ENCODE assay signal across 1 cellular context in the genomic region with DNA sequence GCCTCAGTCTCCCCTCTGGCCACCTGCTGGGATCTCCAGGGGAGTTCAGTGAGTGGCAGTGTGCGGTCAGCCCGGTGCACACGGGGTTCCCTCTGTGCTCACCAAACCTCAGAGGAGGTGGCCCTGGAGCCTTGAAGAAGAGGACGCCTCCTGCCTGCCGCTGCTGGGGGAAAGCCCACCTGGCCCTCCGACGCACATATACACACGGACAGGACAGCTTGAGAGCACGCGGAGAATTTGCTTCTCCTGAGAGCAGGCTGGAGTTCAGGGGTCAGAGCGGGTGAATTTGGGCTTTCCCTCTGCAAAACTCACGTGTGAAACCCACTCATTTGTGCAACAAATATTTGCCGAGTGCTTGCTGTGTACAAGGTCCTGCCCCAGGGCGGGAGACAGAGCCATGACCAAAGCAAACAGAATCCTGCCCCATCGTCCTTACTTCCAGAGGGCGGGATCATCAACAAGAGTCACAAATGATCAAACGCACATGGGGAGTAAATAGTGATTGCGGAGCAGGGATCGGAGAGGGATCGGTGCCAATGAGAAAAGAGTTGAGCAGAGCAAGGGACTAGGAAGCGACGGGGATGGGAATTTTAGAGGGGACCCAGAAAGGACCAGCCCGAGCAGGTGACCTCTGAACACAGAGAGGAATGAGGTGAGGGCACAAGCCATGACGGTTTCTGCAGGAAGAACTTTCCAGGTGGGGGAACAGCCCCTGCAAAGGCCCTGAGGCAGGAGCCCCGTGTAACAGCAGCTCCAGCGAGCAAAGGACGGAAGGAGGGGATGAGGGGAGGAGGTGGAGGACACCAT.
TF ChIP-seq lines count a peak whose summit lies in the region.

No MANE protein-coding gene starts in this region.

TF ChIP-seq in HepG2, 621 proteins besides CTCF, POLR2A, EP300 and RAD21 (continued from another document and continues in another):
- 0 out of 2 replicates have a peak, but pooled peaks have one; percentile 74 for TF ChIP-seq TRIM24 (CRISPR knock-in tag; IDR thresholded peaks at IDR 0.05)
- TF ChIP-seq, protein P1, sequence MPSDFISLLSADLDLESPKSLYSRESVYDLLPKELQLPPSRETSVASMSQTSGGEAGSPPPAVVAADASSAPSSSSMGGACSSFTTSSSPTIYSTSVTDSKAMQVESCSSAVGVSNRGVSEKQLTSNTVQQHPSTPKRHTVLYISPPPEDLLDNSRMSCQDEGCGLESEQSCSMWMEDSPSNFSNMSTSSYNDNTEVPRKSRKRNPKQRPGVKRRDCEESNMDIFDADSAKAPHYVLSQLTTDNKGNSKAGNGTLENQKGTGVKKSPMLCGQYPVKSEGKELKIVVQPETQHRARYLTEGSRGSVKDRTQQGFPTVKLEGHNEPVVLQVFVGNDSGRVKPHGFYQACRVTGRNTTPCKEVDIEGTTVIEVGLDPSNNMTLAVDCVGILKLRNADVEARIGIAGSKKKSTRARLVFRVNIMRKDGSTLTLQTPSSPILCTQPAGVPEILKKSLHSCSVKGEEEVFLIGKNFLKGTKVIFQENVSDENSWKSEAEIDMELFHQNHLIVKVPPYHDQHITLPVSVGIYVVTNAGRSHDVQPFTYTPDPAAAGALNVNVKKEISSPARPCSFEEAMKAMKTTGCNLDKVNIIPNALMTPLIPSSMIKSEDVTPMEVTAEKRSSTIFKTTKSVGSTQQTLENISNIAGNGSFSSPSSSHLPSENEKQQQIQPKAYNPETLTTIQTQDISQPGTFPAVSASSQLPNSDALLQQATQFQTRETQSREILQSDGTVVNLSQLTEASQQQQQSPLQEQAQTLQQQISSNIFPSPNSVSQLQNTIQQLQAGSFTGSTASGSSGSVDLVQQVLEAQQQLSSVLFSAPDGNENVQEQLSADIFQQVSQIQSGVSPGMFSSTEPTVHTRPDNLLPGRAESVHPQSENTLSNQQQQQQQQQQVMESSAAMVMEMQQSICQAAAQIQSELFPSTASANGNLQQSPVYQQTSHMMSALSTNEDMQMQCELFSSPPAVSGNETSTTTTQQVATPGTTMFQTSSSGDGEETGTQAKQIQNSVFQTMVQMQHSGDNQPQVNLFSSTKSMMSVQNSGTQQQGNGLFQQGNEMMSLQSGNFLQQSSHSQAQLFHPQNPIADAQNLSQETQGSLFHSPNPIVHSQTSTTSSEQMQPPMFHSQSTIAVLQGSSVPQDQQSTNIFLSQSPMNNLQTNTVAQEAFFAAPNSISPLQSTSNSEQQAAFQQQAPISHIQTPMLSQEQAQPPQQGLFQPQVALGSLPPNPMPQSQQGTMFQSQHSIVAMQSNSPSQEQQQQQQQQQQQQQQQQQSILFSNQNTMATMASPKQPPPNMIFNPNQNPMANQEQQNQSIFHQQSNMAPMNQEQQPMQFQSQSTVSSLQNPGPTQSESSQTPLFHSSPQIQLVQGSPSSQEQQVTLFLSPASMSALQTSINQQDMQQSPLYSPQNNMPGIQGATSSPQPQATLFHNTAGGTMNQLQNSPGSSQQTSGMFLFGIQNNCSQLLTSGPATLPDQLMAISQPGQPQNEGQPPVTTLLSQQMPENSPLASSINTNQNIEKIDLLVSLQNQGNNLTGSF (CRISPR knock-in tag; IDR thresholded peaks at IDR 0.05): no peak
- no peak for TF ChIP-seq SIN3A (IDR thresholded peaks at IDR 0.05; ENCODE audit: borderline replicate concordance, low read depth, low read length)
- TF ChIP-seq SNAPC2 (CRISPR knock-in tag; IDR thresholded peaks at IDR 0.05): 0 out of 2 replicates have a peak, but pooled peaks have one; percentile 55
- TF ChIP-seq SP2 (CRISPR knock-in tag; IDR thresholded peaks at IDR 0.05): no peak
- TF ChIP-seq, protein P2, sequence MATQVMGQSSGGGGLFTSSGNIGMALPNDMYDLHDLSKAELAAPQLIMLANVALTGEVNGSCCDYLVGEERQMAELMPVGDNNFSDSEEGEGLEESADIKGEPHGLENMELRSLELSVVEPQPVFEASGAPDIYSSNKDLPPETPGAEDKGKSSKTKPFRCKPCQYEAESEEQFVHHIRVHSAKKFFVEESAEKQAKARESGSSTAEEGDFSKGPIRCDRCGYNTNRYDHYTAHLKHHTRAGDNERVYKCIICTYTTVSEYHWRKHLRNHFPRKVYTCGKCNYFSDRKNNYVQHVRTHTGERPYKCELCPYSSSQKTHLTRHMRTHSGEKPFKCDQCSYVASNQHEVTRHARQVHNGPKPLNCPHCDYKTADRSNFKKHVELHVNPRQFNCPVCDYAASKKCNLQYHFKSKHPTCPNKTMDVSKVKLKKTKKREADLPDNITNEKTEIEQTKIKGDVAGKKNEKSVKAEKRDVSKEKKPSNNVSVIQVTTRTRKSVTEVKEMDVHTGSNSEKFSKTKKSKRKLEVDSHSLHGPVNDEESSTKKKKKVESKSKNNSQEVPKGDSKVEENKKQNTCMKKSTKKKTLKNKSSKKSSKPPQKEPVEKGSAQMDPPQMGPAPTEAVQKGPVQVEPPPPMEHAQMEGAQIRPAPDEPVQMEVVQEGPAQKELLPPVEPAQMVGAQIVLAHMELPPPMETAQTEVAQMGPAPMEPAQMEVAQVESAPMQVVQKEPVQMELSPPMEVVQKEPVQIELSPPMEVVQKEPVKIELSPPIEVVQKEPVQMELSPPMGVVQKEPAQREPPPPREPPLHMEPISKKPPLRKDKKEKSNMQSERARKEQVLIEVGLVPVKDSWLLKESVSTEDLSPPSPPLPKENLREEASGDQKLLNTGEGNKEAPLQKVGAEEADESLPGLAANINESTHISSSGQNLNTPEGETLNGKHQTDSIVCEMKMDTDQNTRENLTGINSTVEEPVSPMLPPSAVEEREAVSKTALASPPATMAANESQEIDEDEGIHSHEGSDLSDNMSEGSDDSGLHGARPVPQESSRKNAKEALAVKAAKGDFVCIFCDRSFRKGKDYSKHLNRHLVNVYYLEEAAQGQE (IDR thresholded peaks at IDR 0.05; ENCODE audit: borderline replicate concordance in 1 of 2, low read depth in 1 of 2, low read length in 2 of 2): no peak; a peak in 2 of 4 replicates
- no peak for TF ChIP-seq TAF15 (IDR thresholded peaks at IDR 0.05; ENCODE audit: low read depth, low read length, poor library complexity, severe bottlenecking)
- TF ChIP-seq ATAD3A (CRISPR knock-in tag; IDR thresholded peaks at IDR 0.05): no peak
- TF ChIP-seq NFKB2 (CRISPR knock-in tag; IDR thresholded peaks at IDR 0.05; ENCODE audit: borderline replicate concordance): no peak
- peak; percentile 60; the same call in 1 of the 2 replicates for TF ChIP-seq ZMYM2 (CRISPR knock-in tag; IDR thresholded peaks at IDR 0.05)
- no peak; the same call in 1 of the 2 replicates for TF ChIP-seq ZSCAN31 (CRISPR knock-in tag; IDR thresholded peaks at IDR 0.05; ENCODE audit: low read depth)
- no peak for TF ChIP-seq ZNF572 (CRISPR knock-in tag; IDR thresholded peaks at IDR 0.05)
- TF ChIP-seq MBD4 (IDR thresholded peaks at IDR 0.05; ENCODE audit: borderline replicate concordance, low read length): no peak
- TF ChIP-seq, protein P3, sequence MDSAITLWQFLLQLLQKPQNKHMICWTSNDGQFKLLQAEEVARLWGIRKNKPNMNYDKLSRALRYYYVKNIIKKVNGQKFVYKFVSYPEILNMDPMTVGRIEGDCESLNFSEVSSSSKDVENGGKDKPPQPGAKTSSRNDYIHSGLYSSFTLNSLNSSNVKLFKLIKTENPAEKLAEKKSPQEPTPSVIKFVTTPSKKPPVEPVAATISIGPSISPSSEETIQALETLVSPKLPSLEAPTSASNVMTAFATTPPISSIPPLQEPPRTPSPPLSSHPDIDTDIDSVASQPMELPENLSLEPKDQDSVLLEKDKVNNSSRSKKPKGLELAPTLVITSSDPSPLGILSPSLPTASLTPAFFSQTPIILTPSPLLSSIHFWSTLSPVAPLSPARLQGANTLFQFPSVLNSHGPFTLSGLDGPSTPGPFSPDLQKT (CRISPR knock-in tag; IDR thresholded peaks at IDR 0.05; ENCODE audit: borderline replicate concordance): no peak
- 0 out of 2 replicates have a peak, but pooled peaks have one; percentile 56 for TF ChIP-seq NFIB (CRISPR knock-in tag; IDR thresholded peaks at IDR 0.05; ENCODE audit: borderline replicate concordance)
- TF ChIP-seq, protein P4, sequence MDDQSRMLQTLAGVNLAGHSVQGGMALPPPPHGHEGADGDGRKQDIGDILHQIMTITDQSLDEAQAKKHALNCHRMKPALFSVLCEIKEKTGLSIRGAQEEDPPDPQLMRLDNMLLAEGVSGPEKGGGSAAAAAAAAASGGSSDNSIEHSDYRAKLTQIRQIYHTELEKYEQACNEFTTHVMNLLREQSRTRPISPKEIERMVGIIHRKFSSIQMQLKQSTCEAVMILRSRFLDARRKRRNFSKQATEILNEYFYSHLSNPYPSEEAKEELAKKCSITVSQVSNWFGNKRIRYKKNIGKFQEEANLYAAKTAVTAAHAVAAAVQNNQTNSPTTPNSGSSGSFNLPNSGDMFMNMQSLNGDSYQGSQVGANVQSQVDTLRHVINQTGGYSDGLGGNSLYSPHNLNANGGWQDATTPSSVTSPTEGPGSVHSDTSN (CRISPR knock-in tag; IDR thresholded peaks at IDR 0.05; ENCODE audit: borderline replicate concordance): no peak
- TF ChIP-seq CCDC6 (CRISPR knock-in tag; IDR thresholded peaks at IDR 0.05): peak; percentile 81
- no peak for TF ChIP-seq ZNF326 (CRISPR knock-in tag; IDR thresholded peaks at IDR 0.05; ENCODE audit: borderline replicate concordance)
- no peak for TF ChIP-seq JUND (CRISPR knock-in tag; IDR thresholded peaks at IDR 0.05)
- 0 out of 2 replicates have a peak, but pooled peaks have one; percentile 19 for TF ChIP-seq ZNF772 (CRISPR knock-in tag; IDR thresholded peaks at IDR 0.05)
- no peak for TF ChIP-seq ISX (CRISPR knock-in tag; conservative IDR thresholded peaks at IDR 0.05)
- no peak for TF ChIP-seq MAFK (conservative IDR thresholded peaks at IDR 0.05 in 1 of 2, IDR thresholded peaks at IDR 0.05 in 1 of 2; ENCODE audit: low read length in 2 of 2)
- peak; percentile 91 for TF ChIP-seq NR2F6 (IDR thresholded peaks at IDR 0.05)
- TF ChIP-seq NR2F6 (CRISPR knock-in tag; IDR thresholded peaks at IDR 0.05): peak; percentile 92
- TF ChIP-seq, protein P5, sequence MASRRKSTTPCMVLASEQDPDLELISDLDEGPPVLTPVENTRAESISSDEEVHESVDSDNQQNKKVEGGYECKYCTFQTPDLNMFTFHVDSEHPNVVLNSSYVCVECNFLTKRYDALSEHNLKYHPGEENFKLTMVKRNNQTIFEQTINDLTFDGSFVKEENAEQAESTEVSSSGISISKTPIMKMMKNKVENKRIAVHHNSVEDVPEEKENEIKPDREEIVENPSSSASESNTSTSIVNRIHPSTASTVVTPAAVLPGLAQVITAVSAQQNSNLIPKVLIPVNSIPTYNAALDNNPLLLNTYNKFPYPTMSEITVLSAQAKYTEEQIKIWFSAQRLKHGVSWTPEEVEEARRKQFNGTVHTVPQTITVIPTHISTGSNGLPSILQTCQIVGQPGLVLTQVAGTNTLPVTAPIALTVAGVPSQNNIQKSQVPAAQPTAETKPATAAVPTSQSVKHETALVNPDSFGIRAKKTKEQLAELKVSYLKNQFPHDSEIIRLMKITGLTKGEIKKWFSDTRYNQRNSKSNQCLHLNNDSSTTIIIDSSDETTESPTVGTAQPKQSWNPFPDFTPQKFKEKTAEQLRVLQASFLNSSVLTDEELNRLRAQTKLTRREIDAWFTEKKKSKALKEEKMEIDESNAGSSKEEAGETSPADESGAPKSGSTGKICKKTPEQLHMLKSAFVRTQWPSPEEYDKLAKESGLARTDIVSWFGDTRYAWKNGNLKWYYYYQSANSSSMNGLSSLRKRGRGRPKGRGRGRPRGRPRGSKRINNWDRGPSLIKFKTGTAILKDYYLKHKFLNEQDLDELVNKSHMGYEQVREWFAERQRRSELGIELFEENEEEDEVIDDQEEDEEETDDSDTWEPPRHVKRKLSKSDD (CRISPR knock-in tag; IDR thresholded peaks at IDR 0.05; ENCODE audit: low read depth): peak; percentile 81; the same call in 1 of the 2 replicates
- TF ChIP-seq PCBP1 (IDR thresholded peaks at IDR 0.05; ENCODE audit: borderline replicate concordance, low read depth, low read length): no peak
- TF ChIP-seq, protein P6, sequence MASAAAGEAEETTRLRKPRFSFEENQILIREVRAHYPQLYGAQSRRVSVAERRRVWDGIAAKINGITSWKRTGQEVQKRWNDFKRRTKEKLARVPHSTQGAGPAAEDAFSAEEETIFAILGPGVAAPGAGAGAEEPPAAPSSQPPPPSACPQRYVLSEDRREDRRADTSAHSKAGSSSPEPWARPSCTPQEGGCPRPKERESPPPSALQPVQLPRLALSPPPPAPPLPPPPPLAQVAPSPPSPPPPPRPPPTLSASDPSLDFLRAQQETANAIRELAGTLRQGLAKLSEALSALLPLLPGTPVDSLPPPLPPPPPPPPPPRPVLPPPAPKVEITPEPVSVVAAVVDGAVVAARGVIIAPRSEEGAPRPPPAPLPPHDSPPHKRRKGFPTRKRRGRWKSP (CRISPR knock-in tag; IDR thresholded peaks at IDR 0.05): 0 out of 2 replicates have a peak, but pooled peaks have one; percentile 73
- no peak; the same call in 1 of the 2 replicates for TF ChIP-seq ZNF776 (CRISPR knock-in tag; IDR thresholded peaks at IDR 0.05)
- no peak for TF ChIP-seq AKAP8 (CRISPR knock-in tag; IDR thresholded peaks at IDR 0.05)
- TF ChIP-seq ZNF3 (CRISPR knock-in tag; IDR thresholded peaks at IDR 0.05): no peak
- no peak for TF ChIP-seq PRMT3 (CRISPR knock-in tag; IDR thresholded peaks at IDR 0.05; ENCODE audit: borderline replicate concordance, low read depth)
- TF ChIP-seq SMYD3 (CRISPR knock-in tag; IDR thresholded peaks at IDR 0.05): 0 out of 2 replicates have a peak, but pooled peaks have one; percentile 65
- no peak for TF ChIP-seq PAX8 (CRISPR knock-in tag; IDR thresholded peaks at IDR 0.05; ENCODE audit: borderline replicate concordance)
- no peak for TF ChIP-seq JUNB (CRISPR knock-in tag; IDR thresholded peaks at IDR 0.05; ENCODE audit: borderline replicate concordance)
- TF ChIP-seq MYNN (CRISPR knock-in tag; IDR thresholded peaks at IDR 0.05; ENCODE audit: low read depth): no peak
- no peak for TF ChIP-seq HCFC1 (IDR thresholded peaks at IDR 0.05; ENCODE audit: low read depth, low read length)
- TF ChIP-seq GATAD2A (CRISPR knock-in tag; IDR thresholded peaks at IDR 0.05): peak; percentile 94
- TF ChIP-seq, protein P7, sequence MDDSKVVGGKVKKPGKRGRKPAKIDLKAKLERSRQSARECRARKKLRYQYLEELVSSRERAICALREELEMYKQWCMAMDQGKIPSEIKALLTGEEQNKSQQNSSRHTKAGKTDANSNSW (CRISPR knock-in tag; IDR thresholded peaks at IDR 0.05; ENCODE audit: borderline replicate concordance): 0 out of 2 replicates have a peak, but pooled peaks have one; percentile 40
- no peak for TF ChIP-seq ZNF839 (CRISPR knock-in tag; IDR thresholded peaks at IDR 0.05; ENCODE audit: borderline replicate concordance)
- no peak; the same call in 1 of the 2 replicates for TF ChIP-seq ZNF792 (CRISPR knock-in tag; IDR thresholded peaks at IDR 0.05)
- peak; percentile 89 for TF ChIP-seq DPF2 (CRISPR knock-in tag; IDR thresholded peaks at IDR 0.05; ENCODE audit: borderline replicate concordance, low read depth)
- TF ChIP-seq, protein P8, sequence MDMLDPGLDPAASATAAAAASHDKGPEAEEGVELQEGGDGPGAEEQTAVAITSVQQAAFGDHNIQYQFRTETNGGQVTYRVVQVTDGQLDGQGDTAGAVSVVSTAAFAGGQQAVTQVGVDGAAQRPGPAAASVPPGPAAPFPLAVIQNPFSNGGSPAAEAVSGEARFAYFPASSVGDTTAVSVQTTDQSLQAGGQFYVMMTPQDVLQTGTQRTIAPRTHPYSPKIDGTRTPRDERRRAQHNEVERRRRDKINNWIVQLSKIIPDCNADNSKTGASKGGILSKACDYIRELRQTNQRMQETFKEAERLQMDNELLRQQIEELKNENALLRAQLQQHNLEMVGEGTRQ (IDR thresholded peaks at IDR 0.05; ENCODE audit: low read depth, low read length): no peak
- TF ChIP-seq, protein P8 (CRISPR knock-in tag; IDR thresholded peaks at IDR 0.05; ENCODE audit: borderline replicate concordance): no peak
